22 cellular contexts compared by ENCODE assay signal in genomic region chr14:52399104-52399503, GRCh38.
"Had no signal": no experiment of that assay in that cellular context is flagged by ENCODE, and none has a peak within 500 bp of the region (broad histone marks: within the 10 kb centered on the region; RNA-seq: fewer than 3 reads in every experiment).

No MANE protein-coding gene starts in this region.

- H3K4me3 ChIP-seq: esophagus muscularis mucosa, gastroesophageal sphincter, lung, spleen, testis, transverse colon had no signal

- H3K27me3 Mint-ChIP-seq: effector memory CD8-positive, alpha-beta T cell had no signal

- DNase-seq: effector memory CD8-positive, alpha-beta T cell; glutamatergic neuron; immature natural killer cell; left cardiac atrium; left ventricle myocardium superior; mesendoderm; naive thymus-derived CD4-positive, alpha-beta T cell; posterior cingulate gyrus; spleen; stimulated activated CD4-positive, alpha-beta T cell treated with anti-CD3 and anti-CD28 coated beads, Interleukin-15, amount 100 ng/mL, for 24 hours; stimulated activated CD4-positive, alpha-beta T cell treated with anti-CD3 and anti-CD28 coated beads, Interleukin-1b, Interleukin-23, amount 100 ng/mL, for 48 hours; stimulated activated CD4-positive, alpha-beta T cell treated with anti-CD3 and anti-CD28 coated beads, Interleukin-4, amount 100 ng/mL, for 24 hours; testis had no signal

- H3K36me3 Mint-ChIP-seq: stimulated activated memory B cell treated with anti-CD40 and anti-IgM and Interleukin-4, amounts not matched to agents 10 μg/mL and 1 μg/mL and 100 μg/mL, for 72 hours had no signal

- H3K9me3 ChIP-seq: esophagus muscularis mucosa, gastroesophageal sphincter, testis had no signal

- H3K36me3 ChIP-seq: esophagus muscularis mucosa, gastroesophageal sphincter, spleen, transverse colon had no signal

- H3K27ac ChIP-seq: epithelial cell of prostate, esophagus muscularis mucosa, gastroesophageal sphincter, testis had no signal

- H3K27me3 ChIP-seq: esophagus muscularis mucosa, gastroesophageal sphincter, testis, transverse colon had no signal

- H3K27ac Mint-ChIP-seq: dendritic cell treated with granulocyte-macrophage colony-stimulating factor and Interleukin-4, amounts not matched to agents 40 ng/mL and 50 ng/mL, for 4 days; effector memory CD8-positive, alpha-beta T cell; stimulated activated memory B cell treated with anti-CD40 and anti-IgM and Interleukin-4, amounts not matched to agents 10 μg/mL and 1 μg/mL and 100 μg/mL, for 72 hours; stimulated activated naive CD8-positive, alpha-beta T cell treated with anti-CD3 and anti-CD28 coated beads, Interleukin-15, Interleukin-2, amounts not matched to agents 100 ng/mL and 50 ng/mL, for 24 hours had no signal

- ATAC-seq: effector memory CD8-positive, alpha-beta T cell; gastroesophageal sphincter; left cardiac atrium; left ventricle myocardium superior; naive thymus-derived CD4-positive, alpha-beta T cell; stimulated activated memory B cell treated with anti-CD40 and anti-IgM and Interleukin-4, amounts not matched to agents 10 μg/mL and 1 μg/mL and 100 μg/mL, for 72 hours had no signal

- H3K4me1 ChIP-seq: testis had no signal

- H3K4me3 Mint-ChIP-seq: dendritic cell treated with granulocyte-macrophage colony-stimulating factor and Interleukin-4, amounts not matched to agents 40 ng/mL and 50 ng/mL, for 4 days; effector memory CD8-positive, alpha-beta T cell; immature natural killer cell; neural crest cell; stimulated activated memory B cell treated with anti-CD40 and anti-IgM and Interleukin-4, amounts not matched to agents 10 μg/mL and 1 μg/mL and 100 μg/mL, for 72 hours; stimulated activated naive CD8-positive, alpha-beta T cell treated with anti-CD3 and anti-CD28 coated beads, Interleukin-15, Interleukin-2, amounts not matched to agents 100 ng/mL and 50 ng/mL, for 24 hours had no signal
